8 cellular contexts compared by ENCODE assay signal in genomic region chr17:5418858-5419355, GRCh38. TPM values are rescaled to one million over a fixed set of nuclear protein-coding genes. Genes with fewer than 3 reads are reported as not detected.
DNase-seq lines count a peak whose midpoint lies in the region; ATAC-seq and TF ChIP-seq lines count a peak whose summit lies in the region.

No MANE protein-coding gene starts in this region.

- peak overlapping the region; percentile 100 for H3K27ac Mint-ChIP-seq in T-helper 2 cell treated with Interferon-gamma antibody and Interleukin-4, amounts not matched to agents 5 μg/mL and 100 μg/mL, for 36 hours
- peak overlapping the region; percentile 95 for H3K27ac Mint-ChIP-seq in central memory CD8-positive, alpha-beta T cell (ENCODE audit: low read depth)

- intact Hi-C loops in lower leg skin (cut with DNase I; ENCODE audit: low total_unique reads) = no loop called here

- TF ChIP-seq CTCF in lower leg skin (IDR thresholded peaks at IDR 0.05) = no peak

- H3K4me3 Mint-ChIP-seq in T-helper 2 cell treated with Interferon-gamma antibody and Interleukin-4, amounts not matched to agents 5 μg/mL and 100 μg/mL, for 36 hours = peak overlapping the region; percentile 100
- H3K4me3 Mint-ChIP-seq in central memory CD8-positive, alpha-beta T cell = peak overlapping the region; percentile 97

- H3K9me3 ChIP-seq in HUES64 (ENCODE audit: insufficient read depth, low read depth, low read length) = no peaks in the 10 kb centered on the region

- peaks cover 62% of the 10 kb centered on the region for H3K36me3 ChIP-seq in HUES64 (ENCODE audit: insufficient read depth, low read length)

- H3K27me3 ChIP-seq in HUES64 (ENCODE audit: insufficient read depth, low read length) = no peaks in the 10 kb centered on the region

- H3K36me3 Mint-ChIP-seq in T-helper 2 cell treated with Interferon-gamma antibody and Interleukin-4, amounts not matched to agents 5 μg/mL and 100 μg/mL, for 36 hours (ENCODE audit: low read depth) = peaks cover 31% of the 10 kb centered on the region
- peaks cover 63% of the 10 kb centered on the region for H3K36me3 Mint-ChIP-seq in central memory CD8-positive, alpha-beta T cell (ENCODE audit: insufficient read depth)

- DNase-seq in Ammon's horn (ENCODE audit: low spot score) = peak; percentile 25
- DNase-seq in GM19238 (ENCODE audit: insufficient read length, low spot score) = peak; percentile 26
- DNase-seq in T-helper 2 cell treated with Interferon-gamma antibody and Interleukin-4, amounts not matched to agents 5 μg/mL and 100 μg/mL, for 36 hours (ENCODE audit: low spot score) = peak; percentile 66
- DNase-seq in central memory CD8-positive, alpha-beta T cell (ENCODE audit: low spot score in 2 of 2) = peak; percentile 25 to 64
- peak; percentile 38 to 86 for DNase-seq in lower leg skin (ENCODE audit: low spot score in 2 of 2)
- peak; percentile 31 for DNase-seq in stimulated activated CD8-positive, alpha-beta memory T cell treated with anti-CD3 and anti-CD28 coated beads, Interleukin-12 subunit alpha, Interleukin-12 subunit beta, amount 100 ng/mL, for 4 hours (ENCODE audit: low read depth)

- ATAC-seq in central memory CD8-positive, alpha-beta T cell (replicated peaks; ENCODE audit: extremely low read depth, poor library complexity, severe bottlenecking) = peak; percentile 63
- ATAC-seq in HG02763 (IDR thresholded peaks at IDR 0.05; ENCODE audit: unreplicated experiment) = no peak

- peaks cover 25% of the 10 kb centered on the region for H3K4me1 Mint-ChIP-seq in T-helper 2 cell treated with Interferon-gamma antibody and Interleukin-4, amounts not matched to agents 5 μg/mL and 100 μg/mL, for 36 hours (ENCODE audit: low read depth)
- peaks cover 18% of the 10 kb centered on the region for H3K4me1 Mint-ChIP-seq in central memory CD8-positive, alpha-beta T cell

- WGBS in HUES64 = under 1% methylated on average over 26 of the region's 26 CpGs
- 0 to 1% methylated on average over 26 of the region's 26 CpGs for WGBS in lower leg skin, 2 donors

- no peak for TF ChIP-seq POLR2A in lower leg skin (IDR thresholded peaks at IDR 0.05)

- H3K9me3 Mint-ChIP-seq in T-helper 2 cell treated with Interferon-gamma antibody and Interleukin-4, amounts not matched to agents 5 μg/mL and 100 μg/mL, for 36 hours = no peaks in the 10 kb centered on the region
- no peaks in the 10 kb centered on the region for H3K9me3 Mint-ChIP-seq in central memory CD8-positive, alpha-beta T cell

- H3K4me3 ChIP-seq in HUES64 (ENCODE audit: low read length) (peak overlapping the region; percentile 89), lower leg skin (ENCODE audit: low read depth, poor library complexity, severe bottlenecking) (peak overlapping the region; percentile 89)

- H3K27me3 Mint-ChIP-seq in T-helper 2 cell treated with Interferon-gamma antibody and Interleukin-4, amounts not matched to agents 5 μg/mL and 100 μg/mL, for 36 hours (ENCODE audit: low read depth) = no peaks in the 10 kb centered on the region
- H3K27me3 Mint-ChIP-seq in central memory CD8-positive, alpha-beta T cell = no peaks in the 10 kb centered on the region

- H3K9ac ChIP-seq in HUES64 (ENCODE audit: low read depth, low read length) = peak overlapping the region; percentile 94

- peak overlapping the region; percentile 82 for H3K27ac ChIP-seq in HUES64 (ENCODE audit: low read depth, low read length)

- H3K4me1 ChIP-seq in HUES64 (ENCODE audit: insufficient read depth, low read length) = peaks cover 7% of the 10 kb centered on the region; the same call in 1 of the 2 replicates

RNA-seq across cellular contexts. Expression of gene NUP88, which starts 0.6 kb away (rescaled TPM):
- polyA plus RNA-seq in HUES64 (2013, experiment 1 of 2) = 111 TPM
- polyA plus RNA-seq in HUES64 (2013, experiment 2 of 2) = 100 TPM
- total RNA-seq in lower leg skin = 10 to 100 TPM; 64.7 to 80.1 (median 74.2) TPM

RNA-seq across cellular contexts. Expression of gene RPAIN, which starts 1.1 kb away (rescaled TPM):
- polyA plus RNA-seq in HUES64 (2013, experiment 1 of 2) = 45.6 TPM
- 47.2 TPM for polyA plus RNA-seq in HUES64 (2013, experiment 2 of 2)
- total RNA-seq in lower leg skin = 10 to 100 TPM; 17.4 to 68.0 (median 41.3) TPM

RNA-seq across cellular contexts. Expression of gene C1QBP, which starts 20.0 kb away (rescaled TPM):
- 454 TPM for polyA plus RNA-seq in HUES64 (2013, experiment 1 of 2)
- polyA plus RNA-seq in HUES64 (2013, experiment 2 of 2) = 408 TPM
- total RNA-seq in lower leg skin = 100 to 1,000 TPM in 3 of 4 donors, 10 to 100 TPM in 1; 89.4 to 153 (median 119) TPM

RNA-seq across cellular contexts. Expression of gene DHX33, which starts 49.9 kb away (rescaled TPM):
- polyA plus RNA-seq in HUES64 (2013, experiment 1 of 2) = 36.1 TPM
- 29.8 TPM for polyA plus RNA-seq in HUES64 (2013, experiment 2 of 2)
- total RNA-seq in lower leg skin = 10 to 100 TPM; 10.2 to 10.9 (median 10.4) TPM
